ENCODE assay signal across 8 cellular contexts in genomic region chr13:31209172-31209818, GRCh38. TPM values are rescaled to one million over a fixed set of nuclear protein-coding genes. Genes with fewer than 3 reads are reported as not detected.
DNase-seq lines count a peak whose midpoint lies in the region; ATAC-seq and TF ChIP-seq lines count a peak whose summit lies in the region.

No MANE protein-coding gene starts in this region.

- no peak for TF ChIP-seq POLR2A in stomach (IDR thresholded peaks at IDR 0.05)

- H3K27ac ChIP-seq in WERI-Rb-1 (peak overlapping the region; percentile 92), right cardiac atrium (ENCODE audit: low read length) (peak overlapping the region; percentile 95), stomach (peak overlapping the region in 4 of 5 donors; percentile 3 to 69 (median 52))

- ATAC-seq in right cardiac atrium (peak; percentile 78 to 81), GM18520 (IDR thresholded peaks at IDR 0.05; ENCODE audit: unreplicated experiment) (no peak)

- DNase-seq in NCI-H2227 (lab: John Stamatoyannopoulos, UW; ENCODE audit: unreplicated experiment) (peak; percentile 17), NCI-H2227 treated with DMSO at 0.1 percent for 48 hours (lab: John Stamatoyannopoulos, UW) (no peak), WERI-Rb-1 (peak; percentile 90), right cardiac atrium (peak; percentile 64 to 87 (median 82)), stomach (peak; percentile 43), GM10266 (ENCODE audit: extremely low spot score) (no peak), dedifferentiated amniotic fluid mesenchymal stem cell (ENCODE audit: extremely low spot score) (no peak)

- no peaks in the 10 kb centered on the region for H3K36me3 ChIP-seq in WERI-Rb-1
- no peaks in the 10 kb centered on the region for H3K36me3 ChIP-seq in stomach

- H3K9me3 ChIP-seq in WERI-Rb-1 (ENCODE audit: severe bottlenecking), result no peaks in the 10 kb centered on the region
- H3K9me3 ChIP-seq in right cardiac atrium (ENCODE audit: control insufficient read depth, low read length), result no peaks in the 10 kb centered on the region
- no peaks in the 10 kb centered on the region for H3K9me3 ChIP-seq in stomach

- peak overlapping the region; percentile 28 for H3K4me3 ChIP-seq in WERI-Rb-1 (ENCODE audit: low read depth, low read length)
- no peak overlapping the region for H3K4me3 ChIP-seq in right cardiac atrium (ENCODE audit: low read length)
- peak overlapping the region in 1 of 4 donors; percentile 2 for H3K4me3 ChIP-seq in stomach

- intact Hi-C loops in right cardiac atrium (cut with DNase I), result no loop called here
- intact Hi-C loops in stomach (cut with DNase I; ENCODE audit: low total_unique reads), result no loop called here

- H3K4me1 ChIP-seq in right cardiac atrium (ENCODE audit: control insufficient read depth, insufficient read depth, low read length) (peaks cover 16% of the 10 kb centered on the region), stomach (peaks cover 13 to 40% (median 31%) of the 10 kb centered on the region in 4 donors)

- H3K27me3 ChIP-seq in WERI-Rb-1 (ENCODE audit: insufficient read depth, low read depth, severe bottlenecking), result no peaks in the 10 kb centered on the region
- no peaks in the 10 kb centered on the region for H3K27me3 ChIP-seq in right cardiac atrium (ENCODE audit: control insufficient read depth, insufficient read depth)
- no peaks in the 10 kb centered on the region for H3K27me3 ChIP-seq in stomach

- WGBS in right cardiac atrium, result 13% methylated on average over 8 of the region's 8 CpGs
- WGBS in stomach, 5 donors, result 15 to 36% (median 20%) methylated on average over 8 of the region's 8 CpGs

- TF ChIP-seq EP300 in stomach (IDR thresholded peaks at IDR 0.05), result no peak

- TF ChIP-seq CTCF in WERI-Rb-1 (IDR thresholded peaks at IDR 0.05; ENCODE audit: low read depth, low read length) (no peak), stomach (IDR thresholded peaks at IDR 0.05) (no peak), GM10266 (IDR thresholded peaks at IDR 0.05; ENCODE audit: control insufficient read depth, insufficient read depth, low read depth, missing control alignments) (no peak)

RNA-seq across cellular contexts. Expression of gene B3GLCT, which starts 9.5 kb away (rescaled TPM):
- total RNA-seq in right cardiac atrium, result 10 to 100 TPM; 24.5 to 45.1 (median 27.5) TPM
- 19.8 TPM for polyA plus RNA-seq in right cardiac atrium
- 10 to 100 TPM in 2 of 5 donors, 1 to 10 TPM in 1, not detected in 2; 9.6 to 16.1 (median 15.4) TPM for total RNA-seq in stomach
- polyA plus RNA-seq in stomach, result 1 to 10 TPM in 2 of 3 donors, under 1 TPM in 1; 0.76 to 3.3 (median 1.6) TPM

RNA-seq across cellular contexts. Expression of gene HSPH1, which starts 47.6 kb away (rescaled TPM):
- total RNA-seq in right cardiac atrium (100 to 1,000 TPM in 1 of 4 donors, 10 to 100 TPM in 3; 44.5 to 108 (median 71.6) TPM), stomach (10 to 100 TPM; 28.6 to 49.4 (median 33.3) TPM)
- polyA plus RNA-seq in right cardiac atrium (42.1 TPM), stomach (10 to 100 TPM; 18.6 to 25.1 (median 24.3) TPM)

Comparison
In these comparisons a context has a peak if more than half of its experiments do, and no peak if none do; other contexts are left out.
1. DNase-seq: peak in NCI-H2227 (single experiment), WERI-Rb-1 (single experiment), right cardiac atrium (3 of 3) and stomach (single experiment); none in NCI-H2227 treated with DMSO at 0.1 percent for 48 hours (single experiment), GM10266 (single experiment) and dedifferentiated amniotic fluid mesenchymal stem cell (single experiment).
2. Peak in every context shown above with its lines, with median percentiles within 50 percentile points of each other: H3K27ac ChIP-seq.